1 cellular context compared by ENCODE assay signal in genomic region chr3:62318752-62319569, GRCh38.
A peak's percentile ranks its signal among the peaks of the same experiment; 100 is the strongest.
TF ChIP-seq lines count a peak whose summit lies in the region.

No MANE protein-coding gene starts in this region.

TF ChIP-seq in H1, 55 proteins besides CTCF, POLR2A, EP300 and RAD21 (continued from another document):
- no peak for TF ChIP-seq CHD7 (IDR thresholded peaks at IDR 0.05; ENCODE audit: insufficient replicate concordance, low read length)
- no peak for TF ChIP-seq MAFK (IDR thresholded peaks at IDR 0.05; ENCODE audit: low read depth, low read length)
- no peak for TF ChIP-seq BRCA1 (IDR thresholded peaks at IDR 0.05; ENCODE audit: low read depth, low read length)
- peak; percentile 81; the same call in 1 of the 2 replicates for TF ChIP-seq SP1 (IDR thresholded peaks at IDR 0.05; ENCODE audit: low read depth, low read length)
- TF ChIP-seq TCF12 (IDR thresholded peaks at IDR 0.05; ENCODE audit: low read depth, low read length), result no peak
- no peak for TF ChIP-seq CHD2 (IDR thresholded peaks at IDR 0.05; ENCODE audit: low read length)
- TF ChIP-seq SIN3A (conservative IDR thresholded peaks at IDR 0.05 in 1 of 2, IDR thresholded peaks at IDR 0.05 in 1 of 2; ENCODE audit: low read depth in 1 of 2, low read length in 2 of 2), result peak; percentile 97 to 98
- TF ChIP-seq JUN (IDR thresholded peaks at IDR 0.05; ENCODE audit: low read depth, low read length), result peak; percentile 83; the same call in 1 of the 2 replicates
- TF ChIP-seq BCL11A (IDR thresholded peaks at IDR 0.05; ENCODE audit: low read depth in 2 of 2, low read length in 2 of 2), result no peak
- TF ChIP-seq TEAD4 (IDR thresholded peaks at IDR 0.05; ENCODE audit: low read depth, low read length), result no peak
- no peak for TF ChIP-seq FOSL1 (IDR thresholded peaks at IDR 0.05; ENCODE audit: insufficient read depth, low read depth, low read length)
- TF ChIP-seq POU5F1 (IDR thresholded peaks at IDR 0.05; ENCODE audit: low read depth, low read length), result no peak
- no peak for TF ChIP-seq YY1 (IDR thresholded peaks at IDR 0.05; ENCODE audit: low read depth, low read length)
- TF ChIP-seq CTBP2 (IDR thresholded peaks at IDR 0.05; ENCODE audit: borderline replicate concordance, insufficient read depth, insufficient read length, low read length), result no peak
- TF ChIP-seq SAP30 (IDR thresholded peaks at IDR 0.05; ENCODE audit: insufficient read depth, insufficient replicate concordance, low read length), result peak; percentile 97
- peak; percentile 91 for TF ChIP-seq USF2 (IDR thresholded peaks at IDR 0.05; ENCODE audit: low read length)
- no peak for TF ChIP-seq CHD1 (IDR thresholded peaks at IDR 0.05; ENCODE audit: low read depth, low read length)
- peak; percentile 81 for TF ChIP-seq TAF7 (optimal IDR thresholded peaks at IDR 0.05; ENCODE audit: borderline replicate concordance, low read depth, low read length)
- peak; percentile 97 for TF ChIP-seq JUND (IDR thresholded peaks at IDR 0.05; ENCODE audit: low read length)
- TF ChIP-seq ATF2 (IDR thresholded peaks at IDR 0.05; ENCODE audit: low read length), result peak; percentile 83
- TF ChIP-seq SP2 (IDR thresholded peaks at IDR 0.05; ENCODE audit: low read length), result no peak
- TF ChIP-seq HDAC2 (IDR thresholded peaks at IDR 0.05; ENCODE audit: borderline replicate concordance in 1 of 2, low read depth in 2 of 2, low read length in 2 of 2), result peak; percentile 86 to 87; a peak in 3 of 4 replicates
- TF ChIP-seq NRF1 (IDR thresholded peaks at IDR 0.05; ENCODE audit: low read depth, low read length), result peak; percentile 76
- TF ChIP-seq CREB1 (IDR thresholded peaks at IDR 0.05), result peak; percentile 89
- no peak for TF ChIP-seq KDM5A (IDR thresholded peaks at IDR 0.05; ENCODE audit: low read length)
- no peak for TF ChIP-seq EZH2 (IDR thresholded peaks at IDR 0.05; ENCODE audit: low read depth, low read length, severe bottlenecking)
- no peak for TF ChIP-seq RFX5 (IDR thresholded peaks at IDR 0.05; ENCODE audit: borderline replicate concordance, low read depth, low read length)
- no peak for TF ChIP-seq RNF2 (IDR thresholded peaks at IDR 0.05; ENCODE audit: borderline replicate concordance, low read depth, low read length, missing control alignments, poor library complexity, severe bottlenecking)
- TF ChIP-seq CEBPB (IDR thresholded peaks at IDR 0.05; ENCODE audit: low read depth, low read length), result no peak
- TF ChIP-seq GTF2F1 (IDR thresholded peaks at IDR 0.05; ENCODE audit: borderline replicate concordance, low read depth, low read length), result no peak
- peak; percentile 93 for TF ChIP-seq TAF1 (IDR thresholded peaks at IDR 0.05; ENCODE audit: low read depth, low read length)
- TF ChIP-seq SP4 (IDR thresholded peaks at IDR 0.05; ENCODE audit: low read length), result no peak
- TF ChIP-seq SRF (IDR thresholded peaks at IDR 0.05; ENCODE audit: low read depth, low read length), result no peak
- no peak for TF ChIP-seq GABPA (IDR thresholded peaks at IDR 0.05; ENCODE audit: borderline replicate concordance, insufficient read depth, low read length)
- TF ChIP-seq ZNF274 (IDR thresholded peaks at IDR 0.05; ENCODE audit: borderline replicate concordance, extremely low read depth, low read length), result no peak
- no peak for TF ChIP-seq RBBP5 (IDR thresholded peaks at IDR 0.05; ENCODE audit: borderline replicate concordance, low read depth, low read length)
- TF ChIP-seq BACH1 (IDR thresholded peaks at IDR 0.05; ENCODE audit: low read length), result no peak
- peak; percentile 69 for TF ChIP-seq MAX (IDR thresholded peaks at IDR 0.05)
- TF ChIP-seq SIX5 (IDR thresholded peaks at IDR 0.05; ENCODE audit: low read depth, low read length), result no peak
- TF ChIP-seq PHF8 (conservative IDR thresholded peaks at IDR 0.05; ENCODE audit: low read depth, low read length), result peak; percentile 72; the same call in 1 of the 2 replicates
- no peak for TF ChIP-seq RXRA (IDR thresholded peaks at IDR 0.05; ENCODE audit: insufficient read depth, low read depth, low read length)
- no peak for TF ChIP-seq NANOG (IDR thresholded peaks at IDR 0.05; ENCODE audit: insufficient read depth, low read depth, low read length, poor library complexity, severe bottlenecking)
- TF ChIP-seq E2F6 (IDR thresholded peaks at IDR 0.05), result peak; percentile 82
- TF ChIP-seq HDAC6 (IDR thresholded peaks at IDR 0.05; ENCODE audit: low read depth, low read length), result no peak
- TF ChIP-seq CBX8 (IDR thresholded peaks at IDR 0.05; ENCODE audit: borderline replicate concordance, low read depth, low read length), result no peak
- TF ChIP-seq POLR2AphosphoS5 (IDR thresholded peaks at IDR 0.05; ENCODE audit: low read depth, low read length), result peak; percentile 85
- TF ChIP-seq KDM1A (IDR thresholded peaks at IDR 0.05; ENCODE audit: borderline replicate concordance, low read length), result no peak; the same call in 1 of the 2 replicates
- no peak for TF ChIP-seq CBX5 (IDR thresholded peaks at IDR 0.05; ENCODE audit: low read depth, low read length)
- TF ChIP-seq KDM4A (IDR thresholded peaks at IDR 0.05; ENCODE audit: low read depth, low read length, severe bottlenecking), result peak; percentile 61
- TF ChIP-seq TBP (IDR thresholded peaks at IDR 0.05; ENCODE audit: low read depth, low read length), result peak; percentile 95
- no peak for TF ChIP-seq SIRT6 (IDR thresholded peaks at IDR 0.05; ENCODE audit: low read length)
- no peak for TF ChIP-seq SUZ12 (IDR thresholded peaks at IDR 0.05; ENCODE audit: low read length)
- peak; percentile 59 for TF ChIP-seq ASH2L (IDR thresholded peaks at IDR 0.05; ENCODE audit: low read length)
